In genomic region chr6:152170702-152171667, GRCh38 we compare ENCODE assay signal across 8 cellular contexts.
A peak's percentile ranks its signal among the peaks of the same experiment; 100 is the strongest.
DNase-seq lines count a peak whose midpoint lies in the region; ATAC-seq and TF ChIP-seq lines count a peak whose summit lies in the region.

No MANE protein-coding gene starts in this region.

- no peaks in the 10 kb centered on the region for H3K9me2 ChIP-seq in PC-3 (replicated peaks; ENCODE audit: low read length)

- TF ChIP-seq CTCF in PC-3 (conservative IDR thresholded peaks at IDR 0.05; ENCODE audit: low read depth, low read length) = no peak

- H3K9ac ChIP-seq in PC-3 (ENCODE audit: low read length) = no peak overlapping the region

- H3K27ac ChIP-seq in caudate nucleus (ENCODE audit: low read depth, low read length) (no peak overlapping the region), PC-3 (ENCODE audit: low read length) (no peak overlapping the region)

- ATAC-seq in GM18519 (IDR thresholded peaks at IDR 0.05; ENCODE audit: low FRiP score, unreplicated experiment) (peak; percentile 96), HG02763 (IDR thresholded peaks at IDR 0.05; ENCODE audit: unreplicated experiment) (peak; percentile 93), PC-3 (no peak)

- H4K20me1 ChIP-seq in PC-3 (ENCODE audit: low read length) = no peaks in the 10 kb centered on the region

- H3K4me1 ChIP-seq in PC-3 (ENCODE audit: insufficient read depth, low read length) = peaks cover 16% of the 10 kb centered on the region

- no peak overlapping the region for H3K4me2 ChIP-seq in PC-3 (ENCODE audit: low read length)

- no TSS peak for BruUV-seq in PC-3 (replicated peaks; lab: Mats Ljungman, UMichigan)

- H3K27me3 ChIP-seq in PC-3 (ENCODE audit: low read length) = no peaks in the 10 kb centered on the region

- H3F3A ChIP-seq in PC-3 (ENCODE audit: low read length, unreplicated experiment) = no peaks in the 10 kb centered on the region

- no peaks in the 10 kb centered on the region for H3K36me3 ChIP-seq in PC-3 (ENCODE audit: low read depth, low read length)

- intact Hi-C loops in PC-3 (cut with micrococcal nuclease) = no loop called here

- H3K79me2 ChIP-seq in PC-3 (ENCODE audit: low read length) = no peaks in the 10 kb centered on the region

- H3K9me3 ChIP-seq in PC-3 (ENCODE audit: low read length) = no peaks in the 10 kb centered on the region

- DNase-seq in activated CD4-positive, CD25-positive, alpha-beta regulatory T cell (lab: John Stamatoyannopoulos, UW) = peak in 3 of 4 experiments; percentile 10 to 31 (median 12)
- DNase-seq in fibroblast of peridontal ligament (ENCODE audit: extremely low read depth) = peak; percentile 61
- peak; percentile 64 for DNase-seq in stimulated activated CD8-positive, alpha-beta memory T cell treated with anti-CD3 and anti-CD28 coated beads, Interleukin-4, amount 100 ng/mL, for 48 hours
- DNase-seq in caudate nucleus (lab: John Stamatoyannopoulos, UW) = no peak
- no peak for DNase-seq in PC-3
- DNase-seq in dermis blood vessel endothelial cell = no peak

- no peak overlapping the region for H2AFZ ChIP-seq in PC-3 (ENCODE audit: low read length)

- CTCF ChIA-PET in PC-3 (lab: Charles Lee) = no interaction called here

- no peak overlapping the region for H3K4me3 ChIP-seq in PC-3 (ENCODE audit: low read length)

- POLR2A ChIA-PET in PC-3 (lab: Charles Lee; ENCODE audit: unreplicated experiment) = no interaction called here

Comparison
In these comparisons a context has a peak if more than half of its experiments do, and no peak if none do; other contexts are left out.
1. DNase-seq: peak in activated CD4-positive, CD25-positive, alpha-beta regulatory T cell (3 of 4), fibroblast of peridontal ligament (single experiment) and stimulated activated CD8-positive, alpha-beta memory T cell treated with anti-CD3 and anti-CD28 coated beads, Interleukin-4, amount 100 ng/mL, for 48 hours (single experiment); none in caudate nucleus (0 of 61), PC-3 (single experiment) and dermis blood vessel endothelial cell (single experiment).